8 cellular contexts compared by ENCODE assay signal in genomic region chr3:50347187-50347813, GRCh38. TPM values are rescaled to one million over a fixed set of nuclear protein-coding genes. Genes with fewer than 3 reads are reported as not detected.
DNase-seq lines count a peak whose midpoint lies in the region; ATAC-seq and TF ChIP-seq lines count a peak whose summit lies in the region.

No MANE protein-coding gene starts in this region.

- CTCF ChIA-PET in MCF 10A (lab: Yijun Ruan, JAX), result interaction anchor here (0.6 to 5.8 kb wide), 28 partner anchors 9 to 1807 kb away, joined by 3 to 46 read pairs (median 4); partner anchors contain the start of genes TMEM115 and TUSC2

- TF ChIP-seq CTCF in VCaP (conservative IDR thresholded peaks at IDR 0.05), result peak; percentile 89
- TF ChIP-seq CTCF in MCF 10A (IDR thresholded peaks at IDR 0.05; ENCODE audit: unreplicated experiment), result peak; percentile 39

- no peak for ATAC-seq in GM18511 (IDR thresholded peaks at IDR 0.05; ENCODE audit: unreplicated experiment)

- H3K4me3 Mint-ChIP-seq in MCF 10A (ENCODE audit: unreplicated experiment), result no peak overlapping the region

- peaks cover 22% of the 10 kb centered on the region for H3K4me1 Mint-ChIP-seq in MCF 10A (ENCODE audit: insufficient read depth, unreplicated experiment)

- DNase-seq in NCI-H1436 (lab: John Stamatoyannopoulos, UW) (peak; percentile 44), NCI-H1436 treated with DMSO at 0.1 percent for 48 hours (lab: John Stamatoyannopoulos, UW) (no peak), NCI-H146 treated with DMSO at 0.1 percent for 48 hours (lab: John Stamatoyannopoulos, UW; ENCODE audit: unreplicated experiment) (peak; percentile 35), MCF 10A (ENCODE audit: unreplicated experiment) (peak; percentile 82), kidney glomerular epithelial cell (lab: John Stamatoyannopoulos, UW) (peak; percentile 61)
- peak; percentile 39 to 57 (median 56) for DNase-seq in stimulated activated CD4-positive, alpha-beta T cell treated with anti-CD3 and anti-CD28 coated beads, TNF-alpha, amount 100 ng/mL, for 48 hours (ENCODE audit: low read depth in 3 of 3)

- no peak overlapping the region for H3K27ac Mint-ChIP-seq in MCF 10A (ENCODE audit: low read depth, unreplicated experiment)

- H3K27ac ChIP-seq in VCaP, result peak overlapping the region; percentile 91

- BruUV-seq in MCF 10A (replicated peaks; lab: Mats Ljungman, UMichigan), result no TSS peak

- H3K9me3 Mint-ChIP-seq in MCF 10A (ENCODE audit: unreplicated experiment), result no peaks in the 10 kb centered on the region

- peaks cover 27% of the 10 kb centered on the region for H3K36me3 Mint-ChIP-seq in MCF 10A (ENCODE audit: insufficient read depth, unreplicated experiment)

- no peaks in the 10 kb centered on the region for H3K27me3 Mint-ChIP-seq in MCF 10A (ENCODE audit: insufficient read depth, unreplicated experiment)

- intact Hi-C loops in MCF 10A (cut with micrococcal nuclease), result loop anchor here (1.0 to 5.0 kb wide), 3 partner anchors 80 to 265 kb away; partner anchors contain the start of gene CISH

- POLR2A ChIA-PET in MCF 10A (lab: Yijun Ruan, JAX), result interaction anchor here (0.5 to 5.2 kb wide), 5 partner anchors 9 to 387 kb away, joined by 3 to 79 read pairs (median 4); partner anchors contain the start of gene TUSC2

RNA-seq across cellular contexts. Expression of gene ZMYND10, which starts 1.8 kb away (rescaled TPM):
- 0.68 and 1.0 TPM in 2 replicates for total RNA-seq in MCF 10A (2022)

RNA-seq across cellular contexts. Expression of gene NPRL2, which starts 3.3 kb away (rescaled TPM):
- 21.1 and 22.1 TPM in 2 replicates for total RNA-seq in MCF 10A (2022)

RNA-seq across cellular contexts. Expression of gene CYB561D2, which starts 3.4 kb away (rescaled TPM):
- 24.0 and 24.1 TPM in 2 replicates for total RNA-seq in MCF 10A (2022)

RNA-seq across cellular contexts. Expression of gene RASSF1, which starts 6.7 kb away (rescaled TPM):
- total RNA-seq in MCF 10A (2022), result 24.3 and 32.0 TPM in 2 replicates

RNA-seq across cellular contexts. Expression of gene TMEM115, which starts 12.0 kb away (rescaled TPM):
- total RNA-seq in MCF 10A (2022), result 31.9 and 40.3 TPM in 2 replicates
